Comparison of ENCODE assay signal across 10 cellular contexts in the genomic region with DNA sequence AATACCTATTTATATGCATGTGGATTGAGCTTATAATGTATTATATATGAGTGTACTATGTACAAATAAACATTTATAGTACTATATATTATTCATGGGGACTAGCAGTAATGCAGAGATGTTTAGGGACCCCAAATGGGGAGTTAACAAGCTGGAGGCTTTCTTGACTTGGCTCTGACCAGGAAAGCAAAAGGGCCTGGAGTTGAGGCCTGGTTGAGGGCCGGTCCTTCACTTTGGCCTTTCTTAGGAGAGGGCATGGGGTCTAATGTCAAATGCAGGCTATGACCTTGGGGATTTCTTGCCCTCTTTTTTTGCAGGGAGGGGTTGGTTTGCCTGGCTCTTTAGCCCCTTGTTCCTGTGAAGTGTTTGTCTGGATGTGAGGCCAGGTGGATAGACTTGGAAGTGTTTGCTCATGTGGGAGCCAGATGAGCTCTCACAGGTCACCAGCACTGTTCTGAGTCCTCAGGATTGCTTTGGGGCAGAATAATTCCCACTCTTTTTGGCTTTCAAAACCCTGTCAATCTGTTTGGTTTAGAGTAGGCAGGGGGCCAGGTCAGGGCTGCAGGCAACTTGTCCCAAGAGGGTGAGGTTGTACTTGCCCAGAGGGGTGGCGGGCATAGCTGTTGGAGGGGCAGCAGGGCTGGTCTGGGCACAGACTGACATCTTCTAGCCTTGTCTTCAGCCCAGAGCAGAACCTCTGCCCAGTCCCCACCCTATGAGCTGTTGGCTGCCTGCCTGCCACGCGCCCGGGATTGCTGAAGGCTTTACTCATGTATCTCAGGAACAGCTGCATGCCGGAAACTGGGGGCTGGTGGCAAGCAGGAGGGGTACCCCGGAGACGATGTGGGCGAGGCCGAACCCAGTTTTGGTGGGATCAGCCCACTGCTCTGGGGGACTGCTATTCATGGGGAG. TPM values are rescaled to one million over a fixed set of nuclear protein-coding genes. Genes with fewer than 3 reads are reported as not detected.
DNase-seq lines count a peak whose midpoint lies in the region; ATAC-seq and TF ChIP-seq lines count a peak whose summit lies in the region.
"Had no signal": no experiment of that assay in that cellular context is flagged by ENCODE, and none has a peak within 500 bp of the region (broad histone marks: within the 10 kb centered on the region; RNA-seq: fewer than 3 reads in every experiment).

No MANE protein-coding gene starts in this region.

- DNase-seq in activated naive CD4-positive, alpha-beta T cell treated with anti-CD3 and anti-CD28 coated beads, Interleukin-2, amount 50 U/mL, for 72 hours (ENCODE audit: low spot score in 2 of 2), result no peak
- no peak for DNase-seq in activated naive CD4-positive, alpha-beta T cell (lab: John Stamatoyannopoulos, UW)
- DNase-seq in coronary artery (ENCODE audit: low spot score), result no peak
- peak; percentile 75 for DNase-seq in lung (ENCODE audit: low spot score)
- no peak for DNase-seq in H4 (ENCODE audit: low spot score)
- DNase-seq in T-helper 2 cell treated with Interferon-gamma antibody and Interleukin-4, amounts not matched to agents 5 μg/mL and 100 μg/mL, for 36 hours (ENCODE audit: low spot score), result no peak
- no peak for DNase-seq in natural killer cell treated with Interleukin-12 subunit alpha and Interleukin-12 subunit beta and Interleukin-15 and Interleukin-18, amount 100 ng/mL, for 72 hours (ENCODE audit: low spot score)

- WGBS in lung, 2 donors, result 34 to 61% methylated on average over 10 of the region's 10 CpGs

- no peak for ATAC-seq in activated naive CD4-positive, alpha-beta T cell treated with anti-CD3 and anti-CD28 coated beads, Interleukin-2, amount 50 U/mL, for 72 hours
- ATAC-seq in lung (ENCODE audit: insufficient read depth, low FRiP score) (peak; percentile 36), HG03469 (IDR thresholded peaks at IDR 0.05; ENCODE audit: unreplicated experiment) (no peak)
- ATAC-seq in natural killer cell treated with Interleukin-12 subunit alpha and Interleukin-12 subunit beta and Interleukin-15 and Interleukin-18, amount 100 ng/mL, for 72 hours, result no peak

- no peaks in the 10 kb centered on the region for H3K27me3 Mint-ChIP-seq in T-helper 2 cell treated with Interferon-gamma antibody and Interleukin-4, amounts not matched to agents 5 μg/mL and 100 μg/mL, for 36 hours (ENCODE audit: low read depth)
- H3K27me3 Mint-ChIP-seq in natural killer cell treated with Interleukin-12 subunit alpha and Interleukin-12 subunit beta and Interleukin-15 and Interleukin-18, amount 100 ng/mL, for 72 hours, result no peaks in the 10 kb centered on the region

- TF ChIP-seq CTCF in coronary artery (IDR thresholded peaks at IDR 0.05) (no peak), lung (IDR thresholded peaks at IDR 0.05; ENCODE audit: control extremely low read depth, extremely low read depth) (no peak)

- H3K4me1 ChIP-seq in lung (ENCODE audit: control insufficient read depth in 2 of 2, insufficient read depth in 2 of 2, low read length in 2 of 2), result peaks cover 23 to 31% of the 10 kb centered on the region in 2 donors

- peaks cover 6% of the 10 kb centered on the region for H3K4me1 Mint-ChIP-seq in T-helper 2 cell treated with Interferon-gamma antibody and Interleukin-4, amounts not matched to agents 5 μg/mL and 100 μg/mL, for 36 hours (ENCODE audit: low read depth)
- peaks cover 22 to 29% of the 10 kb centered on the region in 2 donors for H3K4me1 Mint-ChIP-seq in natural killer cell treated with Interleukin-12 subunit alpha and Interleukin-12 subunit beta and Interleukin-15 and Interleukin-18, amount 100 ng/mL, for 72 hours (ENCODE audit: low read depth in 2 of 2)

- H3K9me3 ChIP-seq in lung (ENCODE audit: control insufficient read depth in 2 of 2, insufficient read depth in 1 of 2, low read length in 1 of 2), result no peaks in the 10 kb centered on the region
- H3K9me3 ChIP-seq: BLaER1 had no signal

- H3K9me3 Mint-ChIP-seq in activated naive CD4-positive, alpha-beta T cell treated with anti-CD3 and anti-CD28 coated beads, Interleukin-2, amount 50 U/mL, for 72 hours, result no peaks in the 10 kb centered on the region
- H3K9me3 Mint-ChIP-seq in T-helper 2 cell treated with Interferon-gamma antibody and Interleukin-4, amounts not matched to agents 5 μg/mL and 100 μg/mL, for 36 hours, result no peaks in the 10 kb centered on the region
- no peaks in the 10 kb centered on the region for H3K9me3 Mint-ChIP-seq in natural killer cell treated with Interleukin-12 subunit alpha and Interleukin-12 subunit beta and Interleukin-15 and Interleukin-18, amount 100 ng/mL, for 72 hours

- peak overlapping the region in 1 of 2 donors; percentile 26 for H3K27ac ChIP-seq in coronary artery
- peak overlapping the region; percentile 46 to 81 for H3K27ac ChIP-seq in lung (ENCODE audit: low read depth in 1 of 2, low read length in 1 of 2)
- H3K27ac ChIP-seq: BLaER1, VCaP had no signal

- peak overlapping the region; percentile 21 to 86 for H3K27ac Mint-ChIP-seq in activated naive CD4-positive, alpha-beta T cell treated with anti-CD3 and anti-CD28 coated beads, Interleukin-2, amount 50 U/mL, for 72 hours
- H3K27ac Mint-ChIP-seq in T-helper 2 cell treated with Interferon-gamma antibody and Interleukin-4, amounts not matched to agents 5 μg/mL and 100 μg/mL, for 36 hours, result no peak overlapping the region
- peak overlapping the region in 1 of 2 donors; percentile 50 for H3K27ac Mint-ChIP-seq in natural killer cell treated with Interleukin-12 subunit alpha and Interleukin-12 subunit beta and Interleukin-15 and Interleukin-18, amount 100 ng/mL, for 72 hours

- H3K27me3 ChIP-seq in lung (ENCODE audit: control insufficient read depth, insufficient read depth), result no peaks in the 10 kb centered on the region
- H3K27me3 ChIP-seq: BLaER1 had no signal

- H3K4me3 ChIP-seq in coronary artery (peak overlapping the region; percentile 33), lung (no peak overlapping the region)
- H3K4me3 ChIP-seq: BLaER1 had no signal

- H3K4me3 Mint-ChIP-seq in T-helper 2 cell treated with Interferon-gamma antibody and Interleukin-4, amounts not matched to agents 5 μg/mL and 100 μg/mL, for 36 hours, result no peak overlapping the region
- no peak overlapping the region for H3K4me3 Mint-ChIP-seq in natural killer cell treated with Interleukin-12 subunit alpha and Interleukin-12 subunit beta and Interleukin-15 and Interleukin-18, amount 100 ng/mL, for 72 hours

- no peaks in the 10 kb centered on the region for H3K36me3 ChIP-seq in lung (ENCODE audit: control insufficient read depth in 2 of 2, insufficient read depth in 2 of 2, low read length in 2 of 2)

- H3K36me3 Mint-ChIP-seq in activated naive CD4-positive, alpha-beta T cell treated with anti-CD3 and anti-CD28 coated beads, Interleukin-2, amount 50 U/mL, for 72 hours, result no peaks in the 10 kb centered on the region
- no peaks in the 10 kb centered on the region for H3K36me3 Mint-ChIP-seq in T-helper 2 cell treated with Interferon-gamma antibody and Interleukin-4, amounts not matched to agents 5 μg/mL and 100 μg/mL, for 36 hours (ENCODE audit: low read depth)
- H3K36me3 Mint-ChIP-seq in natural killer cell treated with Interleukin-12 subunit alpha and Interleukin-12 subunit beta and Interleukin-15 and Interleukin-18, amount 100 ng/mL, for 72 hours, result no peaks in the 10 kb centered on the region

RNA-seq across cellular contexts. Expression of a gene that starts 14.6 kb away (rescaled TPM):
- total RNA-seq in activated naive CD4-positive, alpha-beta T cell treated with anti-CD3 and anti-CD28 coated beads, Interleukin-2, amount 50 U/mL, for 72 hours, result 10 to 100 TPM; 23.0 to 35.0 TPM
- total RNA-seq in lung, result 10 to 100 TPM; 24.1 to 29.5 TPM
- polyA plus RNA-seq in lung, result 10 to 100 TPM; 21.7 to 22.6 TPM
- total RNA-seq in H4 (2014; rRNA removed; shearing (Covaris generic)), result 9.9 and 11.3 TPM in 2 replicates
- total RNA-seq in natural killer cell treated with Interleukin-12 subunit alpha and Interleukin-12 subunit beta and Interleukin-15 and Interleukin-18, amount 100 ng/mL, for 72 hours, result 10 to 100 TPM; 44.6 to 80.4 TPM

RNA-seq across cellular contexts. Expression of a gene that starts 18.1 kb away (rescaled TPM):
- under 1 TPM; 0.12 to 0.48 TPM for total RNA-seq in activated naive CD4-positive, alpha-beta T cell treated with anti-CD3 and anti-CD28 coated beads, Interleukin-2, amount 50 U/mL, for 72 hours
- total RNA-seq in lung, result 1 to 10 TPM; 2.0 to 4.8 TPM
- 1 to 10 TPM in 1 of 2 donors, under 1 TPM in 1; 0.87 to 1.8 TPM for polyA plus RNA-seq in lung
- 1.0 and 1.8 TPM in 2 replicates for total RNA-seq in H4 (2014; rRNA removed; shearing (Covaris generic))
- total RNA-seq in natural killer cell treated with Interleukin-12 subunit alpha and Interleukin-12 subunit beta and Interleukin-15 and Interleukin-18, amount 100 ng/mL, for 72 hours, result under 1 TPM; 0.36 to 0.39 TPM

RNA-seq across cellular contexts. Expression of a gene that starts 24.7 kb away (rescaled TPM):
- 10 to 100 TPM; 40.7 to 49.1 TPM for total RNA-seq in activated naive CD4-positive, alpha-beta T cell treated with anti-CD3 and anti-CD28 coated beads, Interleukin-2, amount 50 U/mL, for 72 hours
- 100 to 1,000 TPM in 1 of 2 donors, 10 to 100 TPM in 1; 86.9 to 105 TPM for total RNA-seq in lung
- polyA plus RNA-seq in lung, result 100 to 1,000 TPM in 1 of 2 donors, 10 to 100 TPM in 1; 81.3 to 119 TPM
- 188 and 210 TPM in 2 replicates for total RNA-seq in H4 (2014; rRNA removed; shearing (Covaris generic))
- 10 to 100 TPM; 53.8 to 69.9 TPM for total RNA-seq in natural killer cell treated with Interleukin-12 subunit alpha and Interleukin-12 subunit beta and Interleukin-15 and Interleukin-18, amount 100 ng/mL, for 72 hours

RNA-seq across cellular contexts. Expression of a gene that starts 24.9 kb away (rescaled TPM):
- 10 to 100 TPM; 34.2 to 57.1 TPM for total RNA-seq in activated naive CD4-positive, alpha-beta T cell treated with anti-CD3 and anti-CD28 coated beads, Interleukin-2, amount 50 U/mL, for 72 hours
- total RNA-seq in lung, result 10 to 100 TPM; 29.0 to 43.7 TPM
- polyA plus RNA-seq in lung, result 10 to 100 TPM; 37.4 to 50.7 TPM
- total RNA-seq in H4 (2014; rRNA removed; shearing (Covaris generic)), result 63.8 and 77.5 TPM in 2 replicates
- total RNA-seq in natural killer cell treated with Interleukin-12 subunit alpha and Interleukin-12 subunit beta and Interleukin-15 and Interleukin-18, amount 100 ng/mL, for 72 hours, result 10 to 100 TPM; 46.9 to 61.5 TPM

RNA-seq across cellular contexts. Expression of a gene that starts 36.7 kb away (rescaled TPM):
- total RNA-seq in activated naive CD4-positive, alpha-beta T cell treated with anti-CD3 and anti-CD28 coated beads, Interleukin-2, amount 50 U/mL, for 72 hours, result 1 to 10 TPM in 1 of 2 donors, under 1 TPM in 1; 0.18 to 3.4 TPM
- total RNA-seq in lung, result 1 to 10 TPM; 1.4 to 2.6 TPM
- 1 to 10 TPM; 1.1 TPM for polyA plus RNA-seq in lung
- 12.6 and 13.7 TPM in 2 replicates for total RNA-seq in H4 (2014; rRNA removed; shearing (Covaris generic))
- under 1 TPM in 1 of 2 donors, not detected in 1; 0.14 TPM for total RNA-seq in natural killer cell treated with Interleukin-12 subunit alpha and Interleukin-12 subunit beta and Interleukin-15 and Interleukin-18, amount 100 ng/mL, for 72 hours
